ENCODE assay signal across 21 cellular contexts in genomic region chr9:99430301-99430700, GRCh38.
A peak's percentile ranks its signal among the peaks of the same experiment; 100 is the strongest.
DNase-seq lines count a peak whose midpoint lies in the region; ATAC-seq and TF ChIP-seq lines count a peak whose summit lies in the region.
"Had no signal": no experiment of that assay in that cellular context is flagged by ENCODE, and none has a peak within 500 bp of the region (broad histone marks: within the 10 kb centered on the region; RNA-seq: fewer than 3 reads in every experiment).

No MANE protein-coding gene starts in this region.

- H3K4me1 ChIP-seq in fibroblast of lung (ENCODE audit: control insufficient read depth, extremely low read depth, insufficient read depth, low read length): peaks cover 20% of the 10 kb centered on the region

- H3K27ac ChIP-seq in HL-60 (replicated peaks) (no peak overlapping the region), fibroblast of lung (ENCODE audit: insufficient read depth, low read length) (peak overlapping the region; percentile 38)
- H3K27ac ChIP-seq: cardiac muscle cell, heart left ventricle, KMS-11 had no signal

- no peaks in the 10 kb centered on the region for H3K36me3 ChIP-seq in fibroblast of lung (ENCODE audit: control insufficient read depth, insufficient read depth, low read length)
- H3K36me3 ChIP-seq: cardiac muscle cell, heart left ventricle had no signal

- H3K4me2 ChIP-seq in fibroblast of lung (ENCODE audit: extremely low read depth, insufficient read depth, low read length): peak overlapping the region; percentile 19
- H3K4me2 ChIP-seq: KMS-11 had no signal

- H3K79me2 ChIP-seq in fibroblast of lung (ENCODE audit: control insufficient read depth, insufficient read depth, low read length): no peaks in the 10 kb centered on the region

- no peaks in the 10 kb centered on the region for H3K27me3 ChIP-seq in HL-60 (ENCODE audit: insufficient read depth, poor library complexity, severe bottlenecking)
- no peaks in the 10 kb centered on the region for H3K27me3 ChIP-seq in fibroblast of lung (ENCODE audit: control insufficient read depth, insufficient read depth, low read length)
- H3K27me3 ChIP-seq: cardiac muscle cell, heart left ventricle had no signal

- H3K36me3 Mint-ChIP-seq in stimulated activated memory B cell treated with anti-CD40 and anti-IgM and Interleukin-4, amounts not matched to agents 10 μg/mL and 1 μg/mL and 100 μg/mL, for 72 hours: peaks cover 12% of the 10 kb centered on the region
- H3K36me3 Mint-ChIP-seq: CD4-positive, alpha-beta memory T cell; naive B cell had no signal

- peak overlapping the region; percentile 58 for H3K27ac Mint-ChIP-seq in stimulated activated memory B cell treated with anti-CD40 and anti-IgM and Interleukin-4, amounts not matched to agents 10 μg/mL and 1 μg/mL and 100 μg/mL, for 72 hours
- H3K27ac Mint-ChIP-seq: CD4-positive, alpha-beta memory T cell; endodermal cell had no signal

- TF ChIP-seq CTCF in HL-60 (IDR thresholded peaks at IDR 0.05; ENCODE audit: insufficient read depth, low read length) (no peak), fibroblast of lung (conservative IDR thresholded peaks at IDR 0.05 in 1 of 2, IDR thresholded peaks at IDR 0.05 in 1 of 2; ENCODE audit: low read depth in 1 of 2, low read length in 2 of 2) (no peak)

- no peak overlapping the region for H2AFZ ChIP-seq in fibroblast of lung (ENCODE audit: low read length)

- H4K20me1 ChIP-seq in fibroblast of lung (ENCODE audit: control insufficient read depth, extremely low read depth, insufficient read depth, low read length): no peaks in the 10 kb centered on the region

- no peak overlapping the region for H3K4me3 ChIP-seq in HL-60 (replicated peaks; ENCODE audit: insufficient read depth, low read length)
- H3K4me3 ChIP-seq in fibroblast of lung (replicated peaks in 1 of 4; ENCODE audit: control extremely low read depth in 1 of 4, insufficient read depth in 1 of 4, low read depth in 3 of 4, low read length in 4 of 4): no peak overlapping the region
- H3K4me3 ChIP-seq: cardiac muscle cell, heart left ventricle had no signal

- DNase-seq in HL-60 (ENCODE audit: low read depth in 1 of 2, low spot score in 1 of 2) (peak; percentile 71 to 86), SKM-1 (lab: John Stamatoyannopoulos, UW; ENCODE audit: unreplicated experiment) (peak; percentile 17), fibroblast of lung (ENCODE audit: low read depth in 2 of 2) (peak; percentile 86 to 92), SW480 (ENCODE audit: low spot score) (no peak), A172 (ENCODE audit: low spot score) (no peak), mucosa of gallbladder (ENCODE audit: low spot score) (no peak), OCI-M1 (lab: John Stamatoyannopoulos, UW) (no peak)
- DNase-seq: activated naive CD4-positive, alpha-beta T cell; CD4-positive, alpha-beta memory T cell; endodermal cell; heart left ventricle; left cardiac atrium; naive B cell; NCI-H187; NCI-H748 treated with DMSO at 0.1 percent for 48 hours; retina; SHP77; stimulated activated CD4-positive, alpha-beta T cell treated with anti-CD3 and anti-CD28 coated beads, Interleukin-2, amount 100 ng/mL, for 48 hours had no signal

- H3K9ac ChIP-seq in fibroblast of lung (ENCODE audit: insufficient read depth, low read length): no peak overlapping the region
- H3K9ac ChIP-seq: KMS-11 had no signal

- no peak for ATAC-seq in stimulated activated memory B cell treated with anti-CD40 and anti-IgM and Interleukin-4, amounts not matched to agents 10 μg/mL and 1 μg/mL and 100 μg/mL, for 72 hours
- ATAC-seq: left cardiac atrium had no signal

- peaks cover 8% of the 10 kb centered on the region for H3K9me3 Mint-ChIP-seq in stimulated activated memory B cell treated with anti-CD40 and anti-IgM and Interleukin-4, amounts not matched to agents 10 μg/mL and 1 μg/mL and 100 μg/mL, for 72 hours

- no peak overlapping the region for H3K4me3 Mint-ChIP-seq in stimulated activated memory B cell treated with anti-CD40 and anti-IgM and Interleukin-4, amounts not matched to agents 10 μg/mL and 1 μg/mL and 100 μg/mL, for 72 hours
- H3K4me3 Mint-ChIP-seq: CD4-positive, alpha-beta memory T cell; endodermal cell; naive B cell had no signal

- no peaks in the 10 kb centered on the region for H3K27me3 Mint-ChIP-seq in stimulated activated memory B cell treated with anti-CD40 and anti-IgM and Interleukin-4, amounts not matched to agents 10 μg/mL and 1 μg/mL and 100 μg/mL, for 72 hours

- H3K9me3 ChIP-seq in fibroblast of lung (ENCODE audit: control insufficient read depth, insufficient read depth, low read depth, low read length): no peaks in the 10 kb centered on the region

- H3K4me1 Mint-ChIP-seq in stimulated activated memory B cell treated with anti-CD40 and anti-IgM and Interleukin-4, amounts not matched to agents 10 μg/mL and 1 μg/mL and 100 μg/mL, for 72 hours: peaks cover 33% of the 10 kb centered on the region
- H3K4me1 Mint-ChIP-seq: CD4-positive, alpha-beta memory T cell had no signal

Comparison
In these comparisons a context has a peak if more than half of its experiments do, and no peak if none do; other contexts are left out.
1. DNase-seq: peak in HL-60 (2 of 2), SKM-1 (single experiment) and fibroblast of lung (2 of 2); none in SW480 (single experiment), A172 (single experiment), mucosa of gallbladder (single experiment) and OCI-M1 (single experiment).